23 cellular contexts compared by ENCODE assay signal in the genomic region with DNA sequence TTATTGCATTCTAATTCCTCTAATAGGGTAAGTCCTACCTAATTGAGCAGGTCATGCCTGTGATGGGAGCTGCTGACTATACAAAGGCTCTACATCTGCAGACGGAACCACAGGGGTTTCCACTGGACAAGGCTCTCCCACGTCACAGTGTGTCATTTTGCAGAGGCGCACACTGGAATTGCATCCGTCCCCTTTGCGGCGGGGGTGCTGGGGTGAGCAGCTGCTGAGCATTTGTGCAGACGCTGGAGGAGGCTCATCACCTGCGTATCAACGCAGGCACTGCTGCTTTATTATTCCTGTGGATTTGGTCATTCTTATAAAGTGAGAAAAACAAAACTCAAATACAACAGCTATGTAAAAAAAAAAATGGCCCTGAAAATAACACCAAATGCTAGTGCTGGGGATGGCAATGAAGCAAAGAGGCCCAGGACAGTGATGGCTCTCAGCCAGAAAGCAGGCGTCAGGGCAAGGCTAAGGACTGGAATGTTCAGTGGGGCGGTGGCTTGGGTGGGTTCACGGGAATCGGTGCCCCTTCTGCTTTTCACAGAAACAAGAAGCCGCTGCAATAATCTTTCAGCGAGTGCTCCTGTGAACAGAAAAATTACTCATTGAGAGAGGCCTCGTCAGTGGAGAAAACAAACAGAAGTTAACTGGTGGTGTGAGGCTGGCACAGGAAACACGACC.
DNase-seq lines count a peak whose midpoint lies in the region; ATAC-seq, FAIRE-seq and TF ChIP-seq lines count a peak whose summit lies in the region.
"Had no signal": no experiment of that assay in that cellular context is flagged by ENCODE, and none has a peak within 500 bp of the region (broad histone marks: within the 10 kb centered on the region; RNA-seq: fewer than 3 reads in every experiment).

No MANE protein-coding gene starts in this region.

- no peak for FAIRE-seq in astrocyte (lab: Jason Lieb, UNC)
- FAIRE-seq: A549 had no signal

- TF ChIP-seq CTCF in cardiac muscle cell (IDR thresholded peaks at IDR 0.05; ENCODE audit: low read depth, low read length) (no peak), astrocyte (IDR thresholded peaks at IDR 0.05; ENCODE audit: insufficient read depth, low read depth, low read length) (no peak), thyroid gland (IDR thresholded peaks at IDR 0.05) (no peak), GM23338 (conservative IDR thresholded peaks at IDR 0.05; ENCODE audit: low read depth in 2 of 2) (no peak)

- H3K27me3 Mint-ChIP-seq in astrocyte (ENCODE audit: low read depth, unreplicated experiment), result no peaks in the 10 kb centered on the region
- peaks cover 3% of the 10 kb centered on the region for H3K27me3 Mint-ChIP-seq in GM23338 (ENCODE audit: insufficient read depth, low read depth, poor library complexity)
- H3K27me3 Mint-ChIP-seq: activated CD4-positive, alpha-beta T cell treated with anti-CD3 and anti-CD28 coated beads, Interleukin-2, amount 10 ng/mL, durations not matched to agents 7 days and 5 days; activated T-cell treated with anti-CD3 and anti-CD28 coated beads, Interleukin-2, amount 50 U/mL, for 24 hours; naive B cell had no signal

- no peak overlapping the region for H3K9ac ChIP-seq in astrocyte (ENCODE audit: low read length)
- H3K9ac ChIP-seq: SK-N-SH had no signal

- H3K27me3 ChIP-seq in cardiac muscle cell, result no peaks in the 10 kb centered on the region
- no peaks in the 10 kb centered on the region for H3K27me3 ChIP-seq in astrocyte (ENCODE audit: insufficient read depth, low read length)
- no peaks in the 10 kb centered on the region for H3K27me3 ChIP-seq in thyroid gland
- no peaks in the 10 kb centered on the region for H3K27me3 ChIP-seq in GM23338 (ENCODE audit: insufficient read depth)
- H3K27me3 ChIP-seq: vagina had no signal

- no peak overlapping the region for H3K4me3 Mint-ChIP-seq in astrocyte (ENCODE audit: unreplicated experiment)
- no peak overlapping the region for H3K4me3 Mint-ChIP-seq in GM23338
- H3K4me3 Mint-ChIP-seq: activated CD4-positive, alpha-beta T cell treated with anti-CD3 and anti-CD28 coated beads, Interleukin-2, amount 10 ng/mL, durations not matched to agents 7 days and 5 days; activated T-cell treated with anti-CD3 and anti-CD28 coated beads, Interleukin-2, amount 50 U/mL, for 24 hours; naive B cell; WTC11 had no signal

- peaks cover 80% of the 10 kb centered on the region for H3K4me1 ChIP-seq in cardiac muscle cell (ENCODE audit: low read depth)
- H3K4me1 ChIP-seq in astrocyte (ENCODE audit: insufficient read depth, low read length), result peaks cover 30% of the 10 kb centered on the region
- H3K4me1 ChIP-seq in thyroid gland, result peaks cover 23 to 25% of the 10 kb centered on the region in 2 donors
- peaks cover 6% of the 10 kb centered on the region; the same call in 1 of the 2 replicates for H3K4me1 ChIP-seq in GM23338 (ENCODE audit: insufficient read depth)
- H3K4me1 ChIP-seq: A549 had no signal

- intact Hi-C loops in Right ventricle myocardium superior (cut with DNase I), result no loop called here
- intact Hi-C loops in thyroid gland (cut with DNase I), result no loop called here

- no peaks in the 10 kb centered on the region for H3K9me2 ChIP-seq in GM23338 (ENCODE audit: insufficient read depth)
- H3K9me2 ChIP-seq: SK-N-SH had no signal

- WGBS in thyroid gland, 2 donors, result 70 to 74% methylated on average over 17 of the region's 17 CpGs

- TF ChIP-seq POLR2A in thyroid gland (IDR thresholded peaks at IDR 0.05), result no peak
- no peak for TF ChIP-seq POLR2A in erythroblast (IDR thresholded peaks at IDR 0.05; ENCODE audit: low read length)

- peaks cover 2% of the 10 kb centered on the region for H3K9me3 Mint-ChIP-seq in astrocyte (ENCODE audit: unreplicated experiment)
- no peaks in the 10 kb centered on the region for H3K9me3 Mint-ChIP-seq in GM23338
- H3K9me3 Mint-ChIP-seq: activated CD4-positive, alpha-beta T cell treated with anti-CD3 and anti-CD28 coated beads, Interleukin-2, amount 10 ng/mL, durations not matched to agents 7 days and 5 days; activated T-cell treated with anti-CD3 and anti-CD28 coated beads, Interleukin-2, amount 50 U/mL, for 24 hours had no signal

- H3K4me1 Mint-ChIP-seq in astrocyte (ENCODE audit: low read depth, unreplicated experiment), result peaks cover 37% of the 10 kb centered on the region
- H3K4me1 Mint-ChIP-seq in GM23338, result peaks cover 5% of the 10 kb centered on the region
- H3K4me1 Mint-ChIP-seq: activated CD4-positive, alpha-beta T cell treated with anti-CD3 and anti-CD28 coated beads, Interleukin-2, amount 10 ng/mL, durations not matched to agents 7 days and 5 days; naive B cell had no signal

- DNase-seq in cardiac muscle cell (ENCODE audit: low read depth in 1 of 2, low spot score in 1 of 2) (no peak), Right ventricle myocardium superior (no peak), astrocyte (ENCODE audit: low read depth) (peak; percentile 35), myocyte (ENCODE audit: low read depth) (peak; percentile 86), thyroid gland (peak; percentile 23 to 50), epidermal melanocyte (ENCODE audit: insufficient read length, low spot score) (no peak), erythroblast (lab: John Stamatoyannopoulos, UW) (no peak), GM23338 (ENCODE audit: low spot score) (no peak)
- DNase-seq: activated CD4-positive, alpha-beta T cell treated with anti-CD3 and anti-CD28 coated beads, Interleukin-2, amount 10 ng/mL, durations not matched to agents 7 days and 5 days; activated effector memory CD4-positive, alpha-beta T cell treated with anti-CD3 and anti-CD28 coated beads, Interleukin-2, amount 50 U/mL, for 16 hours; activated T-cell treated with anti-CD3 and anti-CD28 coated beads, Interleukin-2, amount 50 U/mL, for 24 hours; cerebellar nuclear complex; GDM1; left colon; mesenchymal stem cell; naive B cell; NCI-H510A; OCI-M1; SK-N-SH; stimulated activated naive CD4-positive, alpha-beta T cell treated with Interleukin-2 at 50 U/mL for 16 hours had no signal

- H3K36me3 ChIP-seq in cardiac muscle cell (no peaks in the 10 kb centered on the region), astrocyte (ENCODE audit: insufficient read depth, low read length) (no peaks in the 10 kb centered on the region), thyroid gland (no peaks in the 10 kb centered on the region), GM23338 (ENCODE audit: insufficient read depth) (no peaks in the 10 kb centered on the region)
- H3K36me3 ChIP-seq: vagina had no signal

- H3K79me2 ChIP-seq in astrocyte (ENCODE audit: insufficient read depth, low read length) (no peaks in the 10 kb centered on the region), GM23338 (replicated peaks; ENCODE audit: insufficient read depth) (no peaks in the 10 kb centered on the region)

- H3K27ac ChIP-seq in cardiac muscle cell (peak overlapping the region; percentile 91), astrocyte (ENCODE audit: low read depth, low read length) (no peak overlapping the region), thyroid gland (no peak overlapping the region), GM23338 (ENCODE audit: low read depth) (no peak overlapping the region)
- H3K27ac ChIP-seq: A549, vagina had no signal

- peak overlapping the region; percentile 5 for H3K4me2 ChIP-seq in astrocyte (ENCODE audit: low read length)
- H3K4me2 ChIP-seq in GM23338, result no peak overlapping the region
- H3K4me2 ChIP-seq: A549, SK-N-SH had no signal

- H3F3A ChIP-seq in GM23338 (replicated peaks; ENCODE audit: low read depth), result no peaks in the 10 kb centered on the region

- H3K9me3 ChIP-seq in cardiac muscle cell (ENCODE audit: low read depth) (no peaks in the 10 kb centered on the region), astrocyte (ENCODE audit: insufficient read depth, low read depth, low read length) (no peaks in the 10 kb centered on the region), thyroid gland (no peaks in the 10 kb centered on the region)
- H3K9me3 ChIP-seq: A549, SK-N-SH, vagina had no signal

- H4K20me1 ChIP-seq in astrocyte (ENCODE audit: insufficient read depth, low read length), result no peaks in the 10 kb centered on the region
- H4K20me1 ChIP-seq in GM23338 (replicated peaks; ENCODE audit: insufficient read depth), result no peaks in the 10 kb centered on the region

- no peak overlapping the region for H2AFZ ChIP-seq in astrocyte (ENCODE audit: low read depth, low read length)
- H2AFZ ChIP-seq in GM23338, result no peak overlapping the region

- H3K4me3 ChIP-seq in cardiac muscle cell (no peak overlapping the region), astrocyte (ENCODE audit: insufficient read depth, low read depth, low read length) (no peak overlapping the region), thyroid gland (replicated peaks in 1 of 3) (no peak overlapping the region), GM23338 (no peak overlapping the region)
- H3K4me3 ChIP-seq: A549, vagina had no signal

- no peak for ATAC-seq in Right ventricle myocardium superior (ENCODE audit: poor library complexity)
- no peak for ATAC-seq in GM23338
- ATAC-seq: A549, WTC11 had no signal

- H3K27ac Mint-ChIP-seq in astrocyte (ENCODE audit: unreplicated experiment), result no peak overlapping the region
- H3K27ac Mint-ChIP-seq in GM23338, result no peak overlapping the region
- H3K27ac Mint-ChIP-seq: activated CD4-positive, alpha-beta T cell treated with anti-CD3 and anti-CD28 coated beads, Interleukin-2, amount 10 ng/mL, durations not matched to agents 7 days and 5 days; activated T-cell treated with anti-CD3 and anti-CD28 coated beads, Interleukin-2, amount 50 U/mL, for 24 hours; WTC11 had no signal

- H3K36me3 Mint-ChIP-seq in astrocyte (ENCODE audit: low read depth, unreplicated experiment) (no peaks in the 10 kb centered on the region), GM23338 (ENCODE audit: low read depth) (peaks cover 18% of the 10 kb centered on the region; the same call in 2 of the 3 replicates)

TF ChIP-seq in GM23338, 12 proteins besides CTCF, POLR2A, EP300 and RAD21 (continues in another document):
- TF ChIP-seq EZH2phosphoT487 (IDR thresholded peaks at IDR 0.05; ENCODE audit: unreplicated experiment) (no peak), ZNF331 (CRISPR knock-in tag; IDR thresholded peaks at IDR 0.05; ENCODE audit: low read depth) (no peak), NANOG (IDR thresholded peaks at IDR 0.05; ENCODE audit: borderline replicate concordance) (no peak), STAT1 (IDR thresholded peaks at IDR 0.05; ENCODE audit: unreplicated experiment) (no peak), ZNF114 (CRISPR knock-in tag; IDR thresholded peaks at IDR 0.05) (no peak), CREB1 (CRISPR knock-in tag; IDR thresholded peaks at IDR 0.05; ENCODE audit: low read depth) (no peak), JUNB (IDR thresholded peaks at IDR 0.05; ENCODE audit: unreplicated experiment) (no peak)
- TF ChIP-seq, protein P1, sequence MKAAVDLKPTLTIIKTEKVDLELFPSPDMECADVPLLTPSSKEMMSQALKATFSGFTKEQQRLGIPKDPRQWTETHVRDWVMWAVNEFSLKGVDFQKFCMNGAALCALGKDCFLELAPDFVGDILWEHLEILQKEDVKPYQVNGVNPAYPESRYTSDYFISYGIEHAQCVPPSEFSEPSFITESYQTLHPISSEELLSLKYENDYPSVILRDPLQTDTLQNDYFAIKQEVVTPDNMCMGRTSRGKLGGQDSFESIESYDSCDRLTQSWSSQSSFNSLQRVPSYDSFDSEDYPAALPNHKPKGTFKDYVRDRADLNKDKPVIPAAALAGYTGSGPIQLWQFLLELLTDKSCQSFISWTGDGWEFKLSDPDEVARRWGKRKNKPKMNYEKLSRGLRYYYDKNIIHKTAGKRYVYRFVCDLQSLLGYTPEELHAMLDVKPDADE (IDR thresholded peaks at IDR 0.05), result no peak

Comparison
In these comparisons a context has a peak if more than half of its experiments do, and no peak if none do; other contexts are left out.
1. DNase-seq: peak in astrocyte (single experiment), myocyte (single experiment) and thyroid gland (2 of 2); none in cardiac muscle cell (0 of 2), Right ventricle myocardium superior (single experiment), epidermal melanocyte (single experiment), erythroblast (0 of 2) and GM23338 (single experiment).